8 cellular contexts compared by ENCODE assay signal in genomic region chr6:27374824-27375612, GRCh38. TPM values are rescaled to one million over a fixed set of nuclear protein-coding genes. Genes with fewer than 3 reads are reported as not detected.
DNase-seq lines count a peak whose midpoint lies in the region; ATAC-seq lines count a peak whose summit lies in the region.

No MANE protein-coding gene starts in this region.

- H3K27me3 ChIP-seq in duodenal mucosa (ENCODE audit: control insufficient read depth in 1 of 2, insufficient read depth in 2 of 2, low read length in 2 of 2), result no peaks in the 10 kb centered on the region

- ATAC-seq in left lobe of liver (peak; percentile 96), GM18511 (IDR thresholded peaks at IDR 0.05; ENCODE audit: unreplicated experiment) (no peak)

- H3K27ac ChIP-seq in duodenal mucosa (ENCODE audit: low read depth, low read length), result no peak overlapping the region

- peaks cover 3 to 8% of the 10 kb centered on the region in 2 donors for H3K4me1 ChIP-seq in duodenal mucosa (ENCODE audit: control insufficient read depth in 1 of 2, insufficient read depth in 2 of 2, low read length in 2 of 2)

- no peaks in the 10 kb centered on the region for H3K36me3 ChIP-seq in duodenal mucosa (ENCODE audit: control insufficient read depth in 1 of 2, insufficient read depth in 2 of 2, low read length in 2 of 2)

- DNase-seq in activated gamma-delta T cell treated with Interleukin-2 at 50 U/mL for 16 hours (peak; percentile 58), activated gamma-delta T cell (lab: John Stamatoyannopoulos, UW) (no peak), NCI-H2081 treated with DMSO at 0.1 percent for 48 hours (lab: John Stamatoyannopoulos, UW) (peak; percentile 54), left lobe of liver (ENCODE audit: low spot score) (peak; percentile 58)
- DNase-seq in activated CD4-positive, alpha-beta T cell treated with anti-CD3 and anti-CD28 coated beads, Interleukin-2, amount 50 U/mL, for 48 hours, result peak; percentile 74 to 80
- DNase-seq in stimulated activated CD4-positive, alpha-beta T cell treated with anti-CD3 and anti-CD28 coated beads, Interleukin-1b, Interleukin-23, amount 100 ng/mL, for 4 hours (ENCODE audit: low read depth in 2 of 2), result peak; percentile 48 to 54

- H3K4me3 ChIP-seq in duodenal mucosa (ENCODE audit: low read depth in 1 of 2, low read length in 2 of 2), result peak overlapping the region; percentile 80 to 86

- H3K9ac ChIP-seq in duodenal mucosa (ENCODE audit: low read depth in 1 of 2, low read length in 2 of 2), result peak overlapping the region; percentile 64 to 69

- H3K9me3 ChIP-seq in duodenal mucosa (ENCODE audit: control insufficient read depth in 1 of 2, low read length in 2 of 2), result no peaks in the 10 kb centered on the region

RNA-seq across cellular contexts. Expression of gene ZNF391, which starts 13.5 kb away (rescaled TPM):
- 0.10 TPM for total RNA-seq in left lobe of liver
